Comparison of ENCODE assay signal across 12 cellular contexts in genomic region chr9:90830977-90831376, GRCh38. TPM values are rescaled to one million over a fixed set of nuclear protein-coding genes. Genes with fewer than 3 reads are reported as not detected.
A peak's percentile ranks its signal among the peaks of the same experiment; 100 is the strongest.
DNase-seq lines count a peak whose midpoint lies in the region; ATAC-seq and TF ChIP-seq lines count a peak whose summit lies in the region.
"Had no signal": no experiment of that assay in that cellular context is flagged by ENCODE, and none has a peak within 500 bp of the region (broad histone marks: within the 10 kb centered on the region; RNA-seq: fewer than 3 reads in every experiment).

No MANE protein-coding gene starts in this region.

- intact Hi-C loops in mucosa of descending colon (cut with DNase I, micrococcal nuclease) (no loop called here), lower leg skin (cut with DNase I; ENCODE audit: low total_unique reads) (no loop called here)

- CTCF ChIA-PET in CD8-positive, alpha-beta memory T cell (lab: Charles Lee), result no interaction called here

- peak overlapping the region in 1 of 8 donors; percentile 63 for H3K27ac Mint-ChIP-seq in CD8-positive, alpha-beta memory T cell

- no peak for TF ChIP-seq CTCF in mucosa of descending colon (IDR thresholded peaks at IDR 0.05)
- no peak for TF ChIP-seq CTCF in lower leg skin (IDR thresholded peaks at IDR 0.05)

- ATAC-seq in HG02642 (IDR thresholded peaks at IDR 0.05; ENCODE audit: poor library complexity, unreplicated experiment), result peak; percentile 47
- ATAC-seq in mucosa of descending colon, result peak; percentile 38
- ATAC-seq: upper lobe of right lung had no signal

- H3K4me1 ChIP-seq in mucosa of descending colon (ENCODE audit: low read depth), result peaks cover 3% of the 10 kb centered on the region
- H3K4me1 ChIP-seq in CD8-positive, alpha-beta memory T cell (ENCODE audit: insufficient read depth, low read length), result no peaks in the 10 kb centered on the region
- H3K4me1 ChIP-seq: upper lobe of right lung had no signal

- H3K9me3 ChIP-seq in mucosa of descending colon, result no peaks in the 10 kb centered on the region
- H3K9me3 ChIP-seq in CD8-positive, alpha-beta memory T cell (ENCODE audit: low read length), result no peaks in the 10 kb centered on the region
- H3K9me3 ChIP-seq: upper lobe of right lung had no signal

- 67% methylated on average over 3 of the region's 3 CpGs for WGBS in lower leg skin, 2 donors

- H3K4me1 Mint-ChIP-seq in CD8-positive, alpha-beta memory T cell, result no peaks in the 10 kb centered on the region

- no peak overlapping the region for H3K27ac ChIP-seq in CD8-positive, alpha-beta memory T cell (ENCODE audit: low read depth, low read length)
- H3K27ac ChIP-seq: 22Rv1, upper lobe of right lung had no signal

- H3K9me3 Mint-ChIP-seq in CD8-positive, alpha-beta memory T cell, result no peaks in the 10 kb centered on the region

- H3K4me3 ChIP-seq in mucosa of descending colon (no peak overlapping the region), lower leg skin (ENCODE audit: low read depth, poor library complexity, severe bottlenecking) (no peak overlapping the region)
- no peak overlapping the region for H3K4me3 ChIP-seq in CD8-positive, alpha-beta memory T cell (ENCODE audit: low read length)
- H3K4me3 ChIP-seq: upper lobe of right lung had no signal

- H3K36me3 ChIP-seq in mucosa of descending colon (ENCODE audit: low read depth), result no peaks in the 10 kb centered on the region
- H3K36me3 ChIP-seq in CD8-positive, alpha-beta memory T cell (ENCODE audit: insufficient read depth, low read length), result no peaks in the 10 kb centered on the region
- H3K36me3 ChIP-seq: upper lobe of right lung had no signal

- H3K4me3 Mint-ChIP-seq in CD8-positive, alpha-beta memory T cell, result no peak overlapping the region

- POLR2A ChIA-PET in CD8-positive, alpha-beta memory T cell (lab: Charles Lee), result no interaction called here

- H3K36me3 Mint-ChIP-seq in CD8-positive, alpha-beta memory T cell, result no peaks in the 10 kb centered on the region

- H3K27me3 ChIP-seq in CD8-positive, alpha-beta memory T cell (ENCODE audit: insufficient read depth, low read length, poor library complexity, severe bottlenecking), result no peaks in the 10 kb centered on the region
- H3K27me3 ChIP-seq: upper lobe of right lung had no signal

- DNase-seq in DMS53 (lab: John Stamatoyannopoulos, UW) (peak; percentile 12), DMS53 treated with DMSO at 0.1 percent for 48 hours (lab: John Stamatoyannopoulos, UW; ENCODE audit: unreplicated experiment) (no peak), NCI-H128 (lab: John Stamatoyannopoulos, UW; ENCODE audit: unreplicated experiment) (peak; percentile 32), mucosa of descending colon (no peak), mesenteric fat pad (ENCODE audit: low spot score) (no peak), lower leg skin (ENCODE audit: low spot score in 2 of 2) (no peak)
- DNase-seq in CD8-positive, alpha-beta memory T cell, result no peak
- DNase-seq: T1000, upper lobe of right lung had no signal

- no peak for TF ChIP-seq POLR2A in lower leg skin (IDR thresholded peaks at IDR 0.05)

- H3K27me3 Mint-ChIP-seq in CD8-positive, alpha-beta memory T cell, result peaks cover 16 to 59% of the 10 kb centered on the region in 2 donors

RNA-seq across cellular contexts. Expression of gene SYK, which starts 29.4 kb away (rescaled TPM):
- 10 to 100 TPM; 29.0 to 59.5 (median 43.4) TPM for total RNA-seq in mucosa of descending colon
- total RNA-seq in CD8-positive, alpha-beta memory T cell, result under 1 TPM; 0.55 to 0.73 TPM
- 0.56 TPM for polyA plus RNA-seq in CD8-positive, alpha-beta memory T cell
- 26.7 TPM for total RNA-seq in mesenteric fat pad
- 10 to 100 TPM; 17.9 to 26.2 (median 23.2) TPM for total RNA-seq in lower leg skin
- polyA plus RNA-seq: neural cell had no signal

Comparison
In these comparisons a context has a peak if more than half of its experiments do, and no peak if none do; other contexts are left out.
1. DNase-seq: peak in DMS53 (single experiment) and NCI-H128 (single experiment); none in DMS53 treated with DMSO at 0.1 percent for 48 hours (single experiment), mucosa of descending colon (0 of 3), CD8-positive, alpha-beta memory T cell (0 of 5), mesenteric fat pad (single experiment) and lower leg skin (0 of 2).
2. RNA of gene SYK, which starts 29.4 kb away (total RNA-seq): 29.0 to 59.5 TPM in mucosa of descending colon, 26.7 TPM in mesenteric fat pad (single experiment) and 17.9 to 26.2 TPM in lower leg skin; 0.55 to 0.73 TPM in CD8-positive, alpha-beta memory T cell; every median in the first group is over 10 times any median in the second.